8 cellular contexts compared by ENCODE assay signal in the genomic region with DNA sequence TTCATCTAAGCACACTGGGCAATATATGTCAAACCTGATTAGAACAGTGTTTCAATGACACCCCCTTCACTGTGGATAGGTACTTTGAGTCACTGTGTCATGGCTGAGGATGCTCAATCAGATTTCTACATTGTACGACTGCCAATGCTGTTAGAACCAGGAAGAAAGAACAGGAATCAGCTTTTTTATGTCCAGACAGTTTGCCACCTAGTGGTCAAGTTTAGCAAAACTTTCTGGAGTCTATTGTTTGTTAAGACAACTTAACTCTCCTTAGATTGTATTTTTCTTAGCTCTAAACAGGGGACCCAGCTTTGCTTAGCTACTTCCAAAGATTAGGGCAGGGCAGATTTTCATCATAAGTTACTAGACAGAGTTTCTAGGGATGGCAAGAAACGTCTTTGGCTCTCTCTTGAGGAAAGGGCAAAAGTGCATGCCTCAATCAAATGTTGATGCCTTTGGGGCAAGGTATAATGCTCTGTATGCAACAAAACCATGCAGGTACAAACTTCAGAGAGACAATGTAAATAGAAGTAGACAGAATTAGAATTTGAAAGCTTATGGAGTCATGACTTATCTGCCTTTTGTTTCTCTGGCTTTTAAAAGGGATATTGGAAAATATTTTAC. TPM values are rescaled to one million over a fixed set of nuclear protein-coding genes. Genes with fewer than 3 reads are reported as not detected.
DNase-seq lines count a peak whose midpoint lies in the region; ATAC-seq and TF ChIP-seq lines count a peak whose summit lies in the region.

No MANE protein-coding gene starts in this region.

- H3F3A ChIP-seq in Loucy (ENCODE audit: low read depth) (no peaks in the 10 kb centered on the region), neural cell (ENCODE audit: insufficient read depth, low read length, poor library complexity, severe bottlenecking) (no peaks in the 10 kb centered on the region)

- no peaks in the 10 kb centered on the region for H3K36me3 Mint-ChIP-seq in activated naive CD4-positive, alpha-beta T cell treated with anti-CD3 and anti-CD28 coated beads, Interleukin-2, amount 50 U/mL, for 72 hours
- no peaks in the 10 kb centered on the region for H3K36me3 Mint-ChIP-seq in activated CD4-positive, alpha-beta memory T cell treated with anti-CD3 and anti-CD28 coated beads for 36 hours

- TF ChIP-seq RAD21 in neural cell (conservative IDR thresholded peaks at IDR 0.05): peak; percentile 76

- H3K27ac ChIP-seq in neural cell (ENCODE audit: low read length): no peak overlapping the region

- POLR2A ChIA-PET in activated CD4-positive, alpha-beta memory T cell treated with anti-CD3 and anti-CD28 coated beads for 36 hours (lab: Charles Lee): no interaction called here

- H3K9me2 ChIP-seq in Loucy (replicated peaks; ENCODE audit: low read depth, low read length) (no peaks in the 10 kb centered on the region), neural cell (ENCODE audit: insufficient read depth, low read length) (no peaks in the 10 kb centered on the region)

- H3K27ac Mint-ChIP-seq in activated naive CD4-positive, alpha-beta T cell treated with anti-CD3 and anti-CD28 coated beads, Interleukin-2, amount 50 U/mL, for 72 hours: no peak overlapping the region
- H3K27ac Mint-ChIP-seq in activated CD4-positive, alpha-beta memory T cell treated with anti-CD3 and anti-CD28 coated beads for 36 hours: no peak overlapping the region

- intact Hi-C loops in activated CD4-positive, alpha-beta memory T cell treated with anti-CD3 and anti-CD28 coated beads for 36 hours (cut with micrococcal nuclease): loop anchor here (1.0 kb wide), 2 partner anchors 624 to 628 kb away; no protein-coding TSS in a partner anchor

- no peak for TF ChIP-seq EP300 in neural cell (conservative IDR thresholded peaks at IDR 0.05; ENCODE audit: poor library complexity, severe bottlenecking)

- H4K20me1 ChIP-seq in Loucy (ENCODE audit: insufficient read depth, low read length, poor library complexity, severe bottlenecking): no peaks in the 10 kb centered on the region
- H4K20me1 ChIP-seq in neural cell (ENCODE audit: insufficient read depth): no peaks in the 10 kb centered on the region

- H3K9me3 ChIP-seq in Loucy (ENCODE audit: insufficient read depth, low read depth, low read length): no peaks in the 10 kb centered on the region
- H3K9me3 ChIP-seq in neural cell (ENCODE audit: low read length): no peaks in the 10 kb centered on the region

- ATAC-seq in activated naive CD4-positive, alpha-beta T cell treated with anti-CD3 and anti-CD28 coated beads, Interleukin-2, amount 50 U/mL, for 72 hours: peak; percentile 35 to 44
- ATAC-seq in GM21737 (IDR thresholded peaks at IDR 0.05; ENCODE audit: unreplicated experiment): peak; percentile 57

- peak overlapping the region; percentile 92 for H2AFZ ChIP-seq in Loucy (ENCODE audit: low read length)
- no peak overlapping the region for H2AFZ ChIP-seq in neural cell (ENCODE audit: low read depth, low read length)

- H3K27me3 Mint-ChIP-seq in activated CD4-positive, alpha-beta memory T cell treated with anti-CD3 and anti-CD28 coated beads for 36 hours: peaks cover 3% of the 10 kb centered on the region

- TF ChIP-seq CTCF in Loucy (conservative IDR thresholded peaks at IDR 0.05; ENCODE audit: low read length): peak; percentile 83
- TF ChIP-seq CTCF in neural cell (IDR thresholded peaks at IDR 0.05; ENCODE audit: poor library complexity, severe bottlenecking): peak; percentile 79

- H3K27me3 ChIP-seq in Loucy (ENCODE audit: insufficient read depth, low read length, poor library complexity, severe bottlenecking) (no peaks in the 10 kb centered on the region), neural cell (ENCODE audit: insufficient read depth, low read depth, low read length) (no peaks in the 10 kb centered on the region)

- no peak overlapping the region for H3K4me3 Mint-ChIP-seq in activated CD4-positive, alpha-beta memory T cell treated with anti-CD3 and anti-CD28 coated beads for 36 hours

- peak in 1 of 2 donors; percentile 31 for DNase-seq in activated naive CD4-positive, alpha-beta T cell treated with anti-CD3 and anti-CD28 coated beads, Interleukin-2, amount 50 U/mL, for 72 hours (ENCODE audit: low spot score in 2 of 2)
- no peak for DNase-seq in activated naive CD4-positive, alpha-beta T cell treated with Interleukin-2 at 50 U/mL for 16 hours
- DNase-seq in SHP77 treated with DMSO at 0.1 percent for 48 hours (lab: John Stamatoyannopoulos, UW): peak; percentile 19
- DNase-seq in erythroblast (lab: John Stamatoyannopoulos, UW): peak; percentile 29 to 53
- DNase-seq in activated CD4-positive, alpha-beta memory T cell treated with anti-CD3 and anti-CD28 coated beads for 36 hours: no peak

- H3K4me1 ChIP-seq in Loucy (ENCODE audit: insufficient read depth, low read length, poor library complexity, severe bottlenecking): no peaks in the 10 kb centered on the region

- H3K4me3 ChIP-seq in Loucy (ENCODE audit: low read length, poor library complexity, severe bottlenecking) (no peak overlapping the region), neural cell (ENCODE audit: low read length) (no peak overlapping the region)

- TF ChIP-seq POLR2A in erythroblast (IDR thresholded peaks at IDR 0.05; ENCODE audit: low read length): no peak

- CTCF ChIA-PET in activated CD4-positive, alpha-beta memory T cell treated with anti-CD3 and anti-CD28 coated beads for 36 hours (lab: Charles Lee): interaction anchor here (0.6 to 4.8 kb wide), 17 partner anchors 10 to 774 kb away, joined by 3 to 64 read pairs (median 4); no protein-coding TSS in a partner anchor

- H3K9ac ChIP-seq in Loucy (ENCODE audit: low read depth, low read length, poor library complexity, severe bottlenecking) (no peak overlapping the region), neural cell (ENCODE audit: low read length) (no peak overlapping the region)

- H3K4me1 Mint-ChIP-seq in activated CD4-positive, alpha-beta memory T cell treated with anti-CD3 and anti-CD28 coated beads for 36 hours (ENCODE audit: low read depth): peaks cover 2% of the 10 kb centered on the region

- H3K36me3 ChIP-seq in Loucy (ENCODE audit: insufficient read depth, low read length): no peaks in the 10 kb centered on the region
- H3K36me3 ChIP-seq in neural cell (ENCODE audit: insufficient read depth, low read length): no peaks in the 10 kb centered on the region

- H3K79me2 ChIP-seq in Loucy (ENCODE audit: insufficient read depth, low read length): no peaks in the 10 kb centered on the region
- H3K79me2 ChIP-seq in neural cell (replicated peaks; ENCODE audit: insufficient read depth, low read length): no peaks in the 10 kb centered on the region

- no peaks in the 10 kb centered on the region for H3K9me3 Mint-ChIP-seq in activated naive CD4-positive, alpha-beta T cell treated with anti-CD3 and anti-CD28 coated beads, Interleukin-2, amount 50 U/mL, for 72 hours
- H3K9me3 Mint-ChIP-seq in activated CD4-positive, alpha-beta memory T cell treated with anti-CD3 and anti-CD28 coated beads for 36 hours: no peaks in the 10 kb centered on the region

- H3K4me2 ChIP-seq in Loucy (ENCODE audit: low read depth, low read length, poor library complexity, severe bottlenecking) (no peak overlapping the region), neural cell (ENCODE audit: low read length) (no peak overlapping the region)

TF ChIP-seq in neural cell, 6 proteins besides CTCF, POLR2A, EP300 and RAD21:
- TF ChIP-seq SMC3 (conservative IDR thresholded peaks at IDR 0.05; ENCODE audit: poor library complexity) (peak; percentile 89), POLR2AphosphoS5 (IDR thresholded peaks at IDR 0.05) (no peak)

RNA-seq across cellular contexts. Expression of a gene that starts 40.5 kb away (rescaled TPM):
- not detected for total RNA-seq in activated naive CD4-positive, alpha-beta T cell treated with anti-CD3 and anti-CD28 coated beads, Interleukin-2, amount 50 U/mL, for 72 hours
- polyA plus RNA-seq in neural cell: 1.5 and 2.7 TPM in 2 replicates
- 5.4 and 5.8 TPM in 2 replicates for polyA minus RNA-seq in neural cell
- not detected for total RNA-seq in activated CD4-positive, alpha-beta memory T cell treated with anti-CD3 and anti-CD28 coated beads for 36 hours

Comparison
In these comparisons a context has a peak if more than half of its experiments do, and no peak if none do; other contexts are left out.
1. DNase-seq: peak in SHP77 treated with DMSO at 0.1 percent for 48 hours (single experiment) and erythroblast (2 of 2); none in activated naive CD4-positive, alpha-beta T cell treated with Interleukin-2 at 50 U/mL for 16 hours (single experiment) and activated CD4-positive, alpha-beta memory T cell treated with anti-CD3 and anti-CD28 coated beads for 36 hours (single experiment).